In the genomic region with DNA sequence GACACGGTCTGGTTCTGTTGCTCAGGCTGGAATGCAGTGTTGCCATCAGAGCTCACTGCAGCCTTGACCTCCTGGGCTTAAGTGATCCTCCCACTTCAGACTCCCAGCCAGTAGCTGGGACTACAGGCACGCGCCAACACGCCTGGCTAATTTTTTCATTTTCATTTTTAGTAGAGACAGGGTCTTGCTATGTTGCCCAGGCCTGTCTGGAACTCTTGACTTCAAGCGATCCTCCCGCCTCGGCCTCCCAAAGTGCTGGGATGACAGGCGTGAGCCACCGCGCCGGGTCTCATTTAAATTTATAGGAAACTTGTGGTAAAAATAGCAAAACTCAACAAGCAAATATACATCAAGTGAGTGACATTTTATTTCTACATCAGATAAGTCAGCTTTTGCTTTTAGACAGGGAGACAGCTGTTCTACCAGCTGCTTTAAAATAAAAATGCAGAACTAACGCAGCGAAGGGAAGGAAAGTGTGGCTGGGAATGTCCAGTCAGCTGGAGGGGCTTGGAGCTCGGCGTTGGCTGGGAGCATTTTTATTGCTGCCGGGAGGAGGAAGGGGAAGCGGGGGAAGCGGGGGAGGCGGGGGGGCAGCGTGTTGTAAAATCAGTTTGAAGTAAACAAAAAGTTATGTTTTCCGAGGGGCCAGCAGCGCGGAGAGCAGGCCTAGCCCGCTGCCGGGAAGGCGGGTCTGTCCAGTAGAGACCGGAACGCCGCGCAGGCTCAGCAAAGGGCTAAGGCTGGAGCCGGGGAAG, we compare ENCODE assay signal across 8 cellular contexts. TPM values are rescaled to one million over a fixed set of nuclear protein-coding genes. Genes with fewer than 3 reads are reported as not detected.
A peak's percentile ranks its signal among the peaks of the same experiment; 100 is the strongest.
DNase-seq lines count a peak whose midpoint lies in the region; ATAC-seq and TF ChIP-seq lines count a peak whose summit lies in the region.

No MANE protein-coding gene starts in this region.

- peak overlapping the region; percentile 92 to 96 for H3K4me3 Mint-ChIP-seq in activated T-cell treated with anti-CD3 and anti-CD28 coated beads, Interleukin-2, amount 50 U/mL, for 72 hours

- H3K4me1 Mint-ChIP-seq in activated T-cell treated with anti-CD3 and anti-CD28 coated beads, Interleukin-2, amount 50 U/mL, for 72 hours (ENCODE audit: low read depth): peaks cover 22% of the 10 kb centered on the region

- DNase-seq in GM12865 (ENCODE audit: low read depth) (peak; percentile 45), heart right ventricle (peak; percentile 21 to 23), GM10266 (ENCODE audit: extremely low spot score) (no peak), iPS-NIHi7 (ENCODE audit: extremely low spot score) (no peak)
- DNase-seq in activated T-cell treated with anti-CD3 and anti-CD28 coated beads, Interleukin-2, amount 50 U/mL, for 72 hours: peak in 1 of 2 donors; percentile 3
- DNase-seq in effector CD8-positive, alpha-beta T cell (lab: John Stamatoyannopoulos, UW): no peak

- no peak overlapping the region; the same call in 1 of the 2 replicates for H3K27ac ChIP-seq in HUES6 (ENCODE audit: low read depth, low read length)
- H3K27ac ChIP-seq in heart right ventricle: peak overlapping the region; percentile 83 to 99 (median 98)
- peak overlapping the region; percentile 99 for H3K27ac ChIP-seq in rectal smooth muscle tissue (ENCODE audit: low read depth, low read length)

- H3K4me1 ChIP-seq in HUES6 (ENCODE audit: control insufficient read depth, insufficient read depth, low read length): no peaks in the 10 kb centered on the region
- H3K4me1 ChIP-seq in heart right ventricle: peaks cover 0 to 52% (median 40%) of the 10 kb centered on the region in 9 donors
- H3K4me1 ChIP-seq in rectal smooth muscle tissue (ENCODE audit: control insufficient read depth, insufficient read depth, low read length): peaks cover 6% of the 10 kb centered on the region

- WGBS in heart right ventricle, 2 donors: 14 to 21% methylated on average over 31 of the region's 31 CpGs

- ATAC-seq in activated T-cell treated with anti-CD3 and anti-CD28 coated beads, Interleukin-2, amount 50 U/mL, for 72 hours (replicated peaks in 1 of 2): no peak
- peak in 4 of 8 donors; percentile 23 to 86 (median 82) for ATAC-seq in heart right ventricle

- H3K36me3 ChIP-seq in HUES6 (ENCODE audit: control insufficient read depth, insufficient read depth, low read length) (peaks cover 3% of the 10 kb centered on the region), heart right ventricle (peaks cover 0 to 7% (median 0%) of the 10 kb centered on the region in 9 donors), rectal smooth muscle tissue (ENCODE audit: control insufficient read depth, insufficient read depth, low read length) (no peaks in the 10 kb centered on the region)

- peak overlapping the region; percentile 86 for H3K4me3 ChIP-seq in GM12865 (ENCODE audit: low read depth, low read length)
- H3K4me3 ChIP-seq in HUES6 (ENCODE audit: low read depth, low read length): peak overlapping the region; percentile 78
- peak overlapping the region; percentile 44 to 97 (median 88) for H3K4me3 ChIP-seq in heart right ventricle
- H3K4me3 ChIP-seq in rectal smooth muscle tissue (ENCODE audit: low read length): peak overlapping the region; percentile 96

- H3K9me3 Mint-ChIP-seq in activated T-cell treated with anti-CD3 and anti-CD28 coated beads, Interleukin-2, amount 50 U/mL, for 72 hours: no peaks in the 10 kb centered on the region

- H3K9me3 ChIP-seq in HUES6 (ENCODE audit: control insufficient read depth, insufficient read depth, low read depth, low read length) (no peaks in the 10 kb centered on the region), heart right ventricle (no peaks in the 10 kb centered on the region)

- peak overlapping the region; percentile 100 for H3K27ac Mint-ChIP-seq in activated T-cell treated with anti-CD3 and anti-CD28 coated beads, Interleukin-2, amount 50 U/mL, for 72 hours

- peak overlapping the region; percentile 83 for H3K9ac ChIP-seq in HUES6 (ENCODE audit: low read length)
- H3K9ac ChIP-seq in rectal smooth muscle tissue (ENCODE audit: low read length): peak overlapping the region; percentile 88

- H3K27me3 ChIP-seq in HUES6 (ENCODE audit: control insufficient read depth, insufficient read depth, low read length): no peaks in the 10 kb centered on the region
- H3K27me3 ChIP-seq in heart right ventricle: no peaks in the 10 kb centered on the region
- no peaks in the 10 kb centered on the region for H3K27me3 ChIP-seq in rectal smooth muscle tissue (ENCODE audit: control insufficient read depth, insufficient read depth, low read length)

- no peaks in the 10 kb centered on the region for H3K27me3 Mint-ChIP-seq in activated T-cell treated with anti-CD3 and anti-CD28 coated beads, Interleukin-2, amount 50 U/mL, for 72 hours (ENCODE audit: low read depth)

- peaks cover 2 to 3% of the 10 kb centered on the region in 2 donors for H3K36me3 Mint-ChIP-seq in activated T-cell treated with anti-CD3 and anti-CD28 coated beads, Interleukin-2, amount 50 U/mL, for 72 hours (ENCODE audit: insufficient read depth in 2 of 2)

- no peak for TF ChIP-seq CTCF in GM12865 (IDR thresholded peaks at IDR 0.05; ENCODE audit: insufficient read depth, low read depth, low read length, missing control alignments)
- TF ChIP-seq CTCF in heart right ventricle (IDR thresholded peaks at IDR 0.05): no peak
- TF ChIP-seq CTCF in GM10266 (IDR thresholded peaks at IDR 0.05; ENCODE audit: control insufficient read depth, insufficient read depth, low read depth, missing control alignments): no peak

- intact Hi-C loops in heart right ventricle (cut with DNase I): loop anchor here in 2 of 10 donors (5.0 to 10.0 kb wide), 2 partner anchors 150 to 152 kb away; partner anchors contain the start of gene SERINC5 (in 2 of the 2)

RNA-seq across cellular contexts. Expression of gene ZFYVE16, which starts 0.7 kb away (rescaled TPM):
- 10 to 100 TPM; 11.3 to 17.8 TPM for total RNA-seq in activated T-cell treated with anti-CD3 and anti-CD28 coated beads, Interleukin-2, amount 50 U/mL, for 72 hours
- 10 to 100 TPM; 27.0 to 52.6 (median 44.0) TPM for total RNA-seq in heart right ventricle
- 10 to 100 TPM in 1 of 2 donors, 1 to 10 TPM in 1; 8.3 to 42.5 TPM for polyA plus RNA-seq in heart right ventricle

Comparison
In these comparisons a context has a peak if more than half of its experiments do, and no peak if none do; other contexts are left out.
1. DNase-seq: peak in GM12865 (single experiment) and heart right ventricle (2 of 2); none in GM10266 (single experiment), effector CD8-positive, alpha-beta T cell (single experiment) and iPS-NIHi7 (single experiment).
2. Peak in every context shown above with its lines, with median percentiles within 50 percentile points of each other: H3K4me3 ChIP-seq.